Comparison of ENCODE assay signal across 8 cellular contexts in genomic region chr4:24980064-24980690, GRCh38. TPM values are rescaled to one million over a fixed set of nuclear protein-coding genes. Genes with fewer than 3 reads are reported as not detected.
DNase-seq lines count a peak whose midpoint lies in the region; ATAC-seq and TF ChIP-seq lines count a peak whose summit lies in the region.

No MANE protein-coding gene starts in this region.

- no peaks in the 10 kb centered on the region for H3K9me2 ChIP-seq in DOHH2 (replicated peaks; ENCODE audit: control insufficient read depth, low read length)

- H3K27me3 ChIP-seq in DOHH2 (ENCODE audit: control insufficient read depth, low read length): no peaks in the 10 kb centered on the region; the same call in 1 of the 2 replicates
- no peaks in the 10 kb centered on the region for H3K27me3 ChIP-seq in colonic mucosa
- H3K27me3 ChIP-seq in right lobe of liver: no peaks in the 10 kb centered on the region

- peak; percentile 41 to 62 for ATAC-seq in activated CD4-positive, CD25-positive, alpha-beta regulatory T cell treated with anti-CD3 and anti-CD28 coated beads, Interleukin-2, amount 50 U/mL, for 24 hours
- ATAC-seq in right lobe of liver (peak; percentile 84 to 88 (median 87)), HG03432 (IDR thresholded peaks at IDR 0.05; ENCODE audit: unreplicated experiment) (no peak)

- H3K36me3 ChIP-seq in DOHH2 (ENCODE audit: control insufficient read depth, low read length) (no peaks in the 10 kb centered on the region), colonic mucosa (no peaks in the 10 kb centered on the region), right lobe of liver (no peaks in the 10 kb centered on the region)

- intact Hi-C loops in colonic mucosa (cut with DNase I) (loop anchor here (5.0 kb wide), 1 partner anchor 167 kb away; no protein-coding TSS in a partner anchor), right lobe of liver (cut with DNase I) (no loop called here)

- no peaks in the 10 kb centered on the region for H3K9me3 ChIP-seq in DOHH2 (ENCODE audit: control insufficient read depth, insufficient read depth, low read length)
- H3K9me3 ChIP-seq in colonic mucosa: no peaks in the 10 kb centered on the region
- H3K9me3 ChIP-seq in right lobe of liver: no peaks in the 10 kb centered on the region

- no peaks in the 10 kb centered on the region for H4K20me1 ChIP-seq in DOHH2 (ENCODE audit: control insufficient read depth, insufficient read depth, low read depth, low read length)

- H3K4me3 ChIP-seq in DOHH2 (ENCODE audit: low read length) (no peak overlapping the region), colonic mucosa (no peak overlapping the region), right lobe of liver (peak overlapping the region in 1 of 3 donors; percentile 6)

- H3K79me2 ChIP-seq in DOHH2 (ENCODE audit: control insufficient read depth, low read length): no peaks in the 10 kb centered on the region

- no peaks in the 10 kb centered on the region for H3F3A ChIP-seq in DOHH2 (ENCODE audit: control insufficient read depth, insufficient read depth)

- WGBS in right lobe of liver (ENCODE audit: insufficient coverage, low coverage, low lambda C conversion rate, missing lambda C conversion rate): 9% methylated on average over 17 of the region's 17 CpGs

- peak; percentile 90 for TF ChIP-seq CTCF in DOHH2 (IDR thresholded peaks at IDR 0.05; ENCODE audit: low read depth, low read length, poor library complexity, severe bottlenecking)
- peak; percentile 87 for TF ChIP-seq CTCF in colonic mucosa (IDR thresholded peaks at IDR 0.05)
- TF ChIP-seq CTCF in right lobe of liver (IDR thresholded peaks at IDR 0.05): peak; percentile 79 to 89 (median 86)

- H3K27ac ChIP-seq in DOHH2 (ENCODE audit: low read depth, low read length) (no peak overlapping the region), colonic mucosa (peak overlapping the region; percentile 12), right lobe of liver (peak overlapping the region; percentile 40 to 66 (median 45))

- POLR2A ChIA-PET in HEK293T (lab: Yijun Ruan, JAX): no interaction called here

- no peak overlapping the region for H3K9ac ChIP-seq in colonic mucosa (ENCODE audit: low read depth in 2 of 2, low read length in 2 of 2)

- TF ChIP-seq POLR2A in right lobe of liver (IDR thresholded peaks at IDR 0.05): no peak

- CTCF ChIA-PET in HEK293T (lab: Yijun Ruan, JAX): interaction anchor here (0.7 to 2.2 kb wide), 10 partner anchors 16 to 1768 kb away, joined by 3 to 8 read pairs (median 4); no protein-coding TSS in a partner anchor

- no peak overlapping the region for H3K4me2 ChIP-seq in DOHH2 (ENCODE audit: low read length)

- DNase-seq in HEK293T (ENCODE audit: extremely low spot score) (peak; percentile 50), NCI-H2029 treated with DMSO at 0.1 percent for 48 hours (lab: John Stamatoyannopoulos, UW) (peak; percentile 38), colonic mucosa (peak; percentile 61), right lobe of liver (peak in 1 of 3 donors; percentile 60)
- DNase-seq in stimulated activated CD4-positive, alpha-beta T cell treated with anti-CD3 and anti-CD28 coated beads, Interleukin-4, amount 100 ng/mL, for 24 hours: peak; percentile 50

- H3K4me1 ChIP-seq in DOHH2 (ENCODE audit: control insufficient read depth, low read length) (no peaks in the 10 kb centered on the region), colonic mucosa (no peaks in the 10 kb centered on the region), right lobe of liver (peaks cover 0 to 6% (median 0%) of the 10 kb centered on the region in 4 donors)

TF ChIP-seq in HEK293T, 16 proteins besides CTCF, POLR2A, EP300 and RAD21:
- no peak for TF ChIP-seq BHLHE40 (IDR thresholded peaks at IDR 0.05; ENCODE audit: borderline replicate concordance)
- no peak for TF ChIP-seq LEF1 (IDR thresholded peaks at IDR 0.05; ENCODE audit: borderline replicate concordance)
- no peak for TF ChIP-seq FOXA1 (IDR thresholded peaks at IDR 0.05)

RNA-seq across cellular contexts. Expression of gene LGI2, which starts 50.6 kb away (rescaled TPM):
- total RNA-seq in colonic mucosa (under 1 TPM; 0.32 to 0.82 TPM), right lobe of liver (under 1 TPM in 4 of 6 experiments, not detected in 2; 0.05 to 0.38 (median 0.22) TPM)
